14 cellular contexts compared by ENCODE assay signal in the genomic region with DNA sequence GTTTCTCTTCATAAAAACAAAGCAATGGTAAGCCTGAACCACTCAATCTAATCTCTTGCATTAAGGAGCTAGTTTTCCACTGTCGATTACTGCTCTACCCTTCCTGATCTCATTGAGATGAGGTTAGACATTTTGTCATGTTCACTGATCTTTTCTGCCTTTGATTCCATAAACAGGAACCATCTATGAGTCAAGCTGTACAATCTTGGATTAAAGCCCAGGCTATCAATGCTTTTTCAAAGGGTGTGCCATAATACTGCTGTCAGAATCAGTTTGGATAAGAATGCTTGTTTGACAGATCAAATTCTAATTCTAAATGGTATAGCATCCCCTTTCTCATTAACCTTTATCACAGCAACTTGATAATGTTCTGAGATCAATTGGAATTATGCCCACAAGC. TPM values are rescaled to one million over a fixed set of nuclear protein-coding genes. Genes with fewer than 3 reads are reported as not detected.
A peak's percentile ranks its signal among the peaks of the same experiment; 100 is the strongest.
DNase-seq lines count a peak whose midpoint lies in the region; ATAC-seq, FAIRE-seq and TF ChIP-seq lines count a peak whose summit lies in the region.
"Had no signal": no experiment of that assay in that cellular context is flagged by ENCODE, and none has a peak within 500 bp of the region (broad histone marks: within the 10 kb centered on the region; RNA-seq: fewer than 3 reads in every experiment).

No MANE protein-coding gene starts in this region.

- no peaks in the 10 kb centered on the region for H4K20me1 ChIP-seq in Karpas-422 (ENCODE audit: insufficient read depth, low read depth, low read length)

- H3K4me2 ChIP-seq in Karpas-422 (ENCODE audit: low read depth, low read length, poor library complexity, severe bottlenecking), result peak overlapping the region; percentile 51

- H3K9ac ChIP-seq in Karpas-422 (ENCODE audit: low read length) (no peak overlapping the region), kidney (ENCODE audit: low read length in 2 of 2) (no peak overlapping the region)

- H3K9me3 ChIP-seq in Karpas-422 (ENCODE audit: low read length) (no peaks in the 10 kb centered on the region), RWPE2 (ENCODE audit: severe bottlenecking) (no peaks in the 10 kb centered on the region), kidney (ENCODE audit: control insufficient read depth in 1 of 2, low read length in 2 of 2) (no peaks in the 10 kb centered on the region)

- H3K27ac ChIP-seq in Karpas-422 (ENCODE audit: low read length) (peak overlapping the region; percentile 50), RWPE2 (ENCODE audit: poor library complexity, severe bottlenecking) (peak overlapping the region; percentile 28), kidney (ENCODE audit: low read depth in 2 of 2, low read length in 2 of 2) (no peak overlapping the region)

- H3K36me3 ChIP-seq in Karpas-422 (ENCODE audit: insufficient read depth, low read length) (no peaks in the 10 kb centered on the region), RWPE2 (ENCODE audit: low read depth) (no peaks in the 10 kb centered on the region), kidney (ENCODE audit: control insufficient read depth in 1 of 2, insufficient read depth in 2 of 2, low read length in 2 of 2) (no peaks in the 10 kb centered on the region)

- no peak for FAIRE-seq in frontal cortex (lab: Jason Lieb, UNC)
- FAIRE-seq in kidney (lab: Jason Lieb, UNC), result no peak
- FAIRE-seq: K562 had no signal

- H3K36me3 Mint-ChIP-seq in activated naive CD4-positive, alpha-beta T cell treated with anti-CD3 and anti-CD28 coated beads, Interleukin-2, amount 10 ng/mL, durations not matched to agents 7 days and 5 days, result no peaks in the 10 kb centered on the region
- H3K36me3 Mint-ChIP-seq: naive thymus-derived CD4-positive, alpha-beta T cell had no signal

- no peak overlapping the region for H3K4me3 Mint-ChIP-seq in activated naive CD4-positive, alpha-beta T cell treated with anti-CD3 and anti-CD28 coated beads, Interleukin-2, amount 10 ng/mL, durations not matched to agents 7 days and 5 days
- H3K4me3 Mint-ChIP-seq: activated T-cell treated with anti-CD3 and anti-CD28 coated beads, Interleukin-2, amount 50 U/mL, for 24 hours; naive thymus-derived CD4-positive, alpha-beta T cell; stimulated activated naive CD8-positive, alpha-beta T cell treated with anti-CD3 and anti-CD28 coated beads, Interleukin-15, Interleukin-2, amounts not matched to agents 100 ng/mL and 50 ng/mL, for 24 hours had no signal

- H3K9me2 ChIP-seq in Karpas-422 (replicated peaks; ENCODE audit: insufficient read depth, low read length), result no peaks in the 10 kb centered on the region

- TF ChIP-seq CTCF in AG10803 (conservative IDR thresholded peaks at IDR 0.05; ENCODE audit: low read length), result no peak
- TF ChIP-seq CTCF in RWPE2 (IDR thresholded peaks at IDR 0.05; ENCODE audit: poor library complexity, severe bottlenecking), result no peak
- TF ChIP-seq CTCF in foreskin fibroblast (IDR thresholded peaks at IDR 0.05; ENCODE audit: low read depth, low read length), result no peak
- no peak for TF ChIP-seq CTCF in kidney (IDR thresholded peaks at IDR 0.05; ENCODE audit: borderline replicate concordance, extremely low read depth, insufficient read depth)

- H3K4me1 ChIP-seq in Karpas-422 (ENCODE audit: low read length) (peaks cover 21% of the 10 kb centered on the region), RWPE2 (ENCODE audit: insufficient read depth, poor library complexity, severe bottlenecking) (peaks cover 17% of the 10 kb centered on the region), kidney (ENCODE audit: control insufficient read depth in 1 of 2, insufficient read depth in 1 of 2, low read depth in 1 of 2, low read length in 2 of 2) (no peaks in the 10 kb centered on the region)

- no peaks in the 10 kb centered on the region for H3K27me3 Mint-ChIP-seq in activated naive CD4-positive, alpha-beta T cell treated with anti-CD3 and anti-CD28 coated beads, Interleukin-2, amount 10 ng/mL, durations not matched to agents 7 days and 5 days

- no peak overlapping the region for H3K4me3 ChIP-seq in AG10803 (ENCODE audit: low read length)
- no peak overlapping the region for H3K4me3 ChIP-seq in Karpas-422 (ENCODE audit: low read length)
- no peak overlapping the region for H3K4me3 ChIP-seq in RWPE2 (ENCODE audit: severe bottlenecking)
- H3K4me3 ChIP-seq in foreskin fibroblast (ENCODE audit: low read depth in 1 of 2, low read length in 2 of 2), result no peak overlapping the region
- H3K4me3 ChIP-seq in kidney (ENCODE audit: low read length in 2 of 2), result no peak overlapping the region
- H3K4me3 ChIP-seq: K562 had no signal

- H3K79me2 ChIP-seq in Karpas-422 (ENCODE audit: low read length), result no peaks in the 10 kb centered on the region

- DNase-seq in AG10803 (ENCODE audit: low read depth) (peak; percentile 30), Karpas-422 (no peak), RWPE2 (ENCODE audit: low spot score) (no peak), foreskin fibroblast (peak; percentile 41 to 71), SIG-M5 (lab: John Stamatoyannopoulos, UW) (no peak), frontal cortex (ENCODE audit: low spot score in 2 of 2) (no peak), kidney (no peak)
- DNase-seq in activated naive CD4-positive, alpha-beta T cell treated with anti-CD3 and anti-CD28 coated beads, Interleukin-2, amount 10 ng/mL, durations not matched to agents 7 days and 5 days, result no peak
- DNase-seq: activated T-cell treated with anti-CD3 and anti-CD28 coated beads, Interleukin-2, amount 50 U/mL, for 24 hours; cortex of kidney; naive thymus-derived CD4-positive, alpha-beta T cell; T1000 had no signal

- CTCF ChIA-PET in activated naive CD4-positive, alpha-beta T cell treated with anti-CD3 and anti-CD28 coated beads, Interleukin-2, amount 10 ng/mL, durations not matched to agents 7 days and 5 days (lab: Charles Lee), result interaction anchor here (1.2 kb wide), 1 partner anchor 15 kb away, joined by 4 read pairs; no protein-coding TSS in a partner anchor

- H3K27me3 ChIP-seq in Karpas-422 (ENCODE audit: low read length), result no peaks in the 10 kb centered on the region
- no peaks in the 10 kb centered on the region for H3K27me3 ChIP-seq in RWPE2 (ENCODE audit: insufficient read depth, poor library complexity, severe bottlenecking)

- intact Hi-C loops in kidney (cut with DNase I), result no loop called here

- no peak overlapping the region for H3K27ac Mint-ChIP-seq in activated naive CD4-positive, alpha-beta T cell treated with anti-CD3 and anti-CD28 coated beads, Interleukin-2, amount 10 ng/mL, durations not matched to agents 7 days and 5 days
- H3K27ac Mint-ChIP-seq: activated T-cell treated with anti-CD3 and anti-CD28 coated beads, Interleukin-2, amount 50 U/mL, for 24 hours; naive thymus-derived CD4-positive, alpha-beta T cell; stimulated activated naive CD8-positive, alpha-beta T cell treated with anti-CD3 and anti-CD28 coated beads, Interleukin-15, Interleukin-2, amounts not matched to agents 100 ng/mL and 50 ng/mL, for 24 hours had no signal

- no peaks in the 10 kb centered on the region for H3K4me1 Mint-ChIP-seq in activated naive CD4-positive, alpha-beta T cell treated with anti-CD3 and anti-CD28 coated beads, Interleukin-2, amount 10 ng/mL, durations not matched to agents 7 days and 5 days
- H3K4me1 Mint-ChIP-seq: naive thymus-derived CD4-positive, alpha-beta T cell had no signal

- H2AFZ ChIP-seq in Karpas-422 (ENCODE audit: low read length), result no peak overlapping the region

- H3K9me3 Mint-ChIP-seq in activated naive CD4-positive, alpha-beta T cell treated with anti-CD3 and anti-CD28 coated beads, Interleukin-2, amount 10 ng/mL, durations not matched to agents 7 days and 5 days, result no peaks in the 10 kb centered on the region
- H3K9me3 Mint-ChIP-seq: activated T-cell treated with anti-CD3 and anti-CD28 coated beads, Interleukin-2, amount 50 U/mL, for 24 hours; naive thymus-derived CD4-positive, alpha-beta T cell; stimulated activated naive CD8-positive, alpha-beta T cell treated with anti-CD3 and anti-CD28 coated beads, Interleukin-15, Interleukin-2, amounts not matched to agents 100 ng/mL and 50 ng/mL, for 24 hours had no signal

- ATAC-seq in RWPE2 (ENCODE audit: low read depth), result peak; percentile 93
- ATAC-seq: K562 had no signal

RNA-seq across cellular contexts. Expression of gene GRIP1, which starts 16.1 kb away (rescaled TPM):
- total RNA-seq in Karpas-422 (2014; rRNA removed; shearing (Covaris generic); ENCODE audit: low replicate concordance), result 0.07 and 4.5 TPM in 2 replicates
- total RNA-seq in frontal cortex (122 TPM), kidney (18.4 TPM)
- polyA plus RNA-seq in kidney (ENCODE audit: insufficient read depth, low read depth, low replicate concordance), result 3.9 TPM

Comparison
In these comparisons a context has a peak if more than half of its experiments do, and no peak if none do; other contexts are left out.
1. DNase-seq: peak in AG10803 (single experiment) and foreskin fibroblast (2 of 2); none in Karpas-422 (single experiment), RWPE2 (single experiment), SIG-M5 (single experiment), activated naive CD4-positive, alpha-beta T cell treated with anti-CD3 and anti-CD28 coated beads, Interleukin-2, amount 10 ng/mL, durations not matched to agents 7 days and 5 days (single experiment), frontal cortex (0 of 2) and kidney (single experiment).
2. H3K27ac ChIP-seq: peak in Karpas-422 (single experiment) and RWPE2 (single experiment); none in kidney (0 of 2).